11 cellular contexts compared by ENCODE assay signal in the genomic region with DNA sequence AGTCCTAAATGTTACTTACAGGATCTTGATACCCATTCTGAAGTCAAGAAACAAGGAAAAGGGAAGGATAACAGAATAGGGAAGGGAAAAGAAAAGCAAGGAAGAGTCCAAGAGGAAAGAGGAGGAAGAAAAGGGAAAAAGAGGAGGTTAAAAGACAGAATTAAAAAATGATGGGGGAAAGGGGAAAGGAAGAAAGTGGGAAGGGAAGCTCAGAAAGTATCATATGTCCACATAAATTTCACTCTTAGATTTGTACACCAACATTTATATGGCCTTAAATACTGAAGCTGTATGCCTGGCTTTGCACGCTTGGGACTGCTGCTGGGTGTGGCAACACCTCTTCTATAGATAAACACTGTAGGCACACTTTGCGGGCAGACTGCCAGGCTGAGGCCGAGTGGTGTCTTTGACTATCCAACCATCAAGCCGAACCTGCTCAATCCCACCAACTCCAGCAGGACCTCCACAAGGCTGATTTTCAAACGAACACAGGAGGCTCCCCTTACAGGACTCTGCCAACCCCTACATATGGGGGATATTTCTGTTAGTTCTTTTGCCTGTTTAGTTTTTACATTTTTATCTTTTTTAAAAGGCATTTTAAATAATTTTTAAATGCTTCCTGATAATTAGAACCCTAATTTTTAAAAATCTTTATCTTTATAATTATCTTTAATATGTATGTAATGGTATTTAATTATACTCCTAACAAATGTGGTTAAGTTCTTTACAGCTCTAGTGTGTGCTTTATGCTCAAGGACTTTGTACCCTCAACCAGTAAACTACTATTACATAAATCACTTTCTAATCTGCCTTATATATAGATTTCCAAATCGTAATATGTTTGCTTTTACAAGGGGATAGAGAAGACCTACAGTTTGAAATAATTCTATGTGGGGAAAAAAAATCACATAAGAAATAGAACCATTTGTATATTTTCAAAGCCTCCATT.
DNase-seq lines count a peak whose midpoint lies in the region; ATAC-seq and TF ChIP-seq lines count a peak whose summit lies in the region.
"Had no signal": no experiment of that assay in that cellular context is flagged by ENCODE, and none has a peak within 500 bp of the region (broad histone marks: within the 10 kb centered on the region; RNA-seq: fewer than 3 reads in every experiment).

No MANE protein-coding gene starts in this region.

- H3K4me1 ChIP-seq in transverse colon (peaks cover 0 to 40% (median 18%) of the 10 kb centered on the region in 4 donors), uterus (no peaks in the 10 kb centered on the region)
- H3K4me1 ChIP-seq: foreskin keratinocyte had no signal

- TF ChIP-seq CTCF in transverse colon (IDR thresholded peaks at IDR 0.05) (no peak), uterus (IDR thresholded peaks at IDR 0.05) (no peak)

- TF ChIP-seq POLR2A in erythroblast (IDR thresholded peaks at IDR 0.05; ENCODE audit: low read length) (no peak), transverse colon (IDR thresholded peaks at IDR 0.05) (no peak), uterus (IDR thresholded peaks at IDR 0.05) (no peak)

- POLR2A ChIA-PET in activated CD4-positive, alpha-beta T cell treated with anti-CD3 and anti-CD28 coated beads, Interleukin-2, amount 10 ng/mL, durations not matched to agents 7 days and 5 days (lab: Charles Lee), result no interaction called here
- POLR2A ChIA-PET in activated CD4-positive, alpha-beta memory T cell treated with anti-CD3 and anti-CD28 coated beads, Interleukin-2, amount 10 ng/mL, durations not matched to agents 7 days and 5 days (lab: Charles Lee), result no interaction called here

- no peaks in the 10 kb centered on the region for H3K9me3 Mint-ChIP-seq in activated CD4-positive, alpha-beta T cell treated with anti-CD3 and anti-CD28 coated beads, Interleukin-2, amount 10 ng/mL, durations not matched to agents 7 days and 5 days
- no peaks in the 10 kb centered on the region for H3K9me3 Mint-ChIP-seq in activated CD4-positive, alpha-beta memory T cell treated with anti-CD3 and anti-CD28 coated beads, Interleukin-2, amount 10 ng/mL, durations not matched to agents 7 days and 5 days

- H3K4me3 Mint-ChIP-seq in activated CD4-positive, alpha-beta T cell treated with anti-CD3 and anti-CD28 coated beads, Interleukin-2, amount 10 ng/mL, durations not matched to agents 7 days and 5 days, result no peak overlapping the region
- no peak overlapping the region for H3K4me3 Mint-ChIP-seq in activated CD4-positive, alpha-beta memory T cell treated with anti-CD3 and anti-CD28 coated beads, Interleukin-2, amount 10 ng/mL, durations not matched to agents 7 days and 5 days

- H3K9me3 ChIP-seq in transverse colon (no peaks in the 10 kb centered on the region), uterus (no peaks in the 10 kb centered on the region)

- H3K36me3 ChIP-seq in transverse colon (no peaks in the 10 kb centered on the region), uterus (no peaks in the 10 kb centered on the region)

- H3K27me3 ChIP-seq in transverse colon (no peaks in the 10 kb centered on the region), uterus (no peaks in the 10 kb centered on the region)
- H3K27me3 ChIP-seq: foreskin keratinocyte had no signal

- H3K4me3 ChIP-seq in transverse colon (no peak overlapping the region), uterus (no peak overlapping the region)

- intact Hi-C loops in transverse colon (cut with DNase I; ENCODE audit: low total_unique reads), result no loop called here
- intact Hi-C loops in uterus (cut with DNase I; ENCODE audit: low total_unique reads), result no loop called here

- ATAC-seq in HG03565 (IDR thresholded peaks at IDR 0.05; ENCODE audit: unreplicated experiment), result no peak
- ATAC-seq: foreskin keratinocyte had no signal

- no peak for DNase-seq in activated CD4-positive, alpha-beta T cell treated with anti-CD3 and anti-CD28 coated beads, Interleukin-2, amount 10 ng/mL, durations not matched to agents 7 days and 5 days
- no peak for DNase-seq in activated CD4-positive, alpha-beta T cell treated with anti-CD3 and anti-CD28 coated beads for 1 hour
- DNase-seq in NCI-H510A (lab: John Stamatoyannopoulos, UW), result peak; percentile 3
- DNase-seq in erythroblast (lab: John Stamatoyannopoulos, UW), result peak; percentile 88 to 89
- peak; percentile 94 for DNase-seq in transverse colon
- DNase-seq in uterus, result no peak
- no peak for DNase-seq in activated CD4-positive, alpha-beta memory T cell treated with anti-CD3 and anti-CD28 coated beads, Interleukin-2, amount 10 ng/mL, durations not matched to agents 7 days and 5 days
- DNase-seq: activated naive CD4-positive, alpha-beta T cell treated with Interleukin-2 at 50 U/mL for 16 hours; DMS79 treated with DMSO at 0.1 percent for 48 hours; foreskin keratinocyte had no signal

- no peak for TF ChIP-seq EP300 in transverse colon (IDR thresholded peaks at IDR 0.05; ENCODE audit: low read depth)

- H3K36me3 Mint-ChIP-seq in activated CD4-positive, alpha-beta T cell treated with anti-CD3 and anti-CD28 coated beads, Interleukin-2, amount 10 ng/mL, durations not matched to agents 7 days and 5 days (ENCODE audit: low read depth), result peaks cover 5% of the 10 kb centered on the region
- H3K36me3 Mint-ChIP-seq in activated CD4-positive, alpha-beta memory T cell treated with anti-CD3 and anti-CD28 coated beads, Interleukin-2, amount 10 ng/mL, durations not matched to agents 7 days and 5 days (ENCODE audit: low read depth), result peaks cover 8% of the 10 kb centered on the region

- no peaks in the 10 kb centered on the region for H3K27me3 Mint-ChIP-seq in activated CD4-positive, alpha-beta T cell treated with anti-CD3 and anti-CD28 coated beads, Interleukin-2, amount 10 ng/mL, durations not matched to agents 7 days and 5 days
- H3K27me3 Mint-ChIP-seq in activated CD4-positive, alpha-beta memory T cell treated with anti-CD3 and anti-CD28 coated beads, Interleukin-2, amount 10 ng/mL, durations not matched to agents 7 days and 5 days, result no peaks in the 10 kb centered on the region

- H3K27ac Mint-ChIP-seq in activated CD4-positive, alpha-beta T cell treated with anti-CD3 and anti-CD28 coated beads, Interleukin-2, amount 10 ng/mL, durations not matched to agents 7 days and 5 days, result peak overlapping the region; percentile 26
- no peak overlapping the region for H3K27ac Mint-ChIP-seq in activated CD4-positive, alpha-beta memory T cell treated with anti-CD3 and anti-CD28 coated beads, Interleukin-2, amount 10 ng/mL, durations not matched to agents 7 days and 5 days

- WGBS in transverse colon (ENCODE audit: low coverage in 1 of 2), 2 donors, result 48 to 66% methylated on average over 2 to 6 of the region's 6 CpGs

- H3K27ac ChIP-seq in transverse colon, result peak overlapping the region; percentile 64 to 78 (median 70)
- H3K27ac ChIP-seq in uterus, result no peak overlapping the region
- H3K27ac ChIP-seq: foreskin keratinocyte had no signal

- peaks cover 3% of the 10 kb centered on the region for H3K4me1 Mint-ChIP-seq in activated CD4-positive, alpha-beta T cell treated with anti-CD3 and anti-CD28 coated beads, Interleukin-2, amount 10 ng/mL, durations not matched to agents 7 days and 5 days
- H3K4me1 Mint-ChIP-seq in activated CD4-positive, alpha-beta memory T cell treated with anti-CD3 and anti-CD28 coated beads, Interleukin-2, amount 10 ng/mL, durations not matched to agents 7 days and 5 days, result no peaks in the 10 kb centered on the region

- CTCF ChIA-PET in activated CD4-positive, alpha-beta T cell treated with anti-CD3 and anti-CD28 coated beads, Interleukin-2, amount 10 ng/mL, durations not matched to agents 7 days and 5 days (lab: Charles Lee), result no interaction called here
- CTCF ChIA-PET in activated CD4-positive, alpha-beta memory T cell treated with anti-CD3 and anti-CD28 coated beads, Interleukin-2, amount 10 ng/mL, durations not matched to agents 7 days and 5 days (lab: Charles Lee), result no interaction called here

- in situ Hi-C loops in transverse colon (cut with MboI; ENCODE audit: low pct_ligation_motif_present in 1 of 4, low pct_unique_long_range_greater_than_20kb in 1 of 4, low sequenced_read_pairs in 3 of 4), result no loop called here

Comparison
In these comparisons a context has a peak if more than half of its experiments do, and no peak if none do; other contexts are left out.
1. DNase-seq: peak in NCI-H510A (single experiment), erythroblast (2 of 2) and transverse colon (single experiment); none in activated CD4-positive, alpha-beta T cell treated with anti-CD3 and anti-CD28 coated beads, Interleukin-2, amount 10 ng/mL, durations not matched to agents 7 days and 5 days (single experiment), activated CD4-positive, alpha-beta T cell treated with anti-CD3 and anti-CD28 coated beads for 1 hour (single experiment), uterus (0 of 2) and activated CD4-positive, alpha-beta memory T cell treated with anti-CD3 and anti-CD28 coated beads, Interleukin-2, amount 10 ng/mL, durations not matched to agents 7 days and 5 days (single experiment).
2. H3K27ac ChIP-seq: peak in transverse colon (4 of 4); none in uterus (0 of 2).